Comparison of ENCODE assay signal across 20 cellular contexts in genomic region chr5:2015116-2015848, GRCh38.
DNase-seq lines count a peak whose midpoint lies in the region; ATAC-seq and TF ChIP-seq lines count a peak whose summit lies in the region.
"Had no signal": no experiment of that assay in that cellular context is flagged by ENCODE, and none has a peak within 500 bp of the region (broad histone marks: within the 10 kb centered on the region; RNA-seq: fewer than 3 reads in every experiment).

No MANE protein-coding gene starts in this region.

- H3K36me3 ChIP-seq in endodermal cell (ENCODE audit: control insufficient read depth, insufficient read depth, low read length) (no peaks in the 10 kb centered on the region), ovary (no peaks in the 10 kb centered on the region)
- H3K36me3 ChIP-seq: BLaER1, SJSA1 had no signal

- intact Hi-C loops in ovary (cut with DNase I): no loop called here

- H3K4me1 ChIP-seq in endodermal cell (ENCODE audit: control insufficient read depth, insufficient read depth, low read length) (no peaks in the 10 kb centered on the region), ovary (ENCODE audit: insufficient read depth) (no peaks in the 10 kb centered on the region)
- H3K4me1 ChIP-seq: SJSA1 had no signal

- no peak overlapping the region for H3K27ac Mint-ChIP-seq in activated CD8-positive, alpha-beta memory T cell treated with anti-CD3 and anti-CD28 coated beads, Interleukin-2, amount 10 ng/mL, durations not matched to agents 7 days and 5 days
- no peak overlapping the region for H3K27ac Mint-ChIP-seq in endodermal cell
- H3K27ac Mint-ChIP-seq in progenitor cell of endocrine pancreas: no peak overlapping the region
- H3K27ac Mint-ChIP-seq: CD8-positive, alpha-beta T cell had no signal

- H3K27ac ChIP-seq in endodermal cell (ENCODE audit: low read depth, low read length) (no peak overlapping the region), ovary (no peak overlapping the region)
- H3K27ac ChIP-seq: BLaER1, GM23248, RWPE1, SJSA1 had no signal

- 0 out of 2 replicates have a peak, but pooled peaks have one; percentile 11 for TF ChIP-seq CTCF in LNCAP (IDR thresholded peaks at IDR 0.05)
- TF ChIP-seq CTCF in endodermal cell (conservative IDR thresholded peaks at IDR 0.05): peak; percentile 68
- peak; percentile 45 for TF ChIP-seq CTCF in progenitor cell of endocrine pancreas (IDR thresholded peaks at IDR 0.05; ENCODE audit: unreplicated experiment)
- no peak for TF ChIP-seq CTCF in ovary (IDR thresholded peaks at IDR 0.05)

- H3K36me3 Mint-ChIP-seq in activated CD8-positive, alpha-beta memory T cell treated with anti-CD3 and anti-CD28 coated beads, Interleukin-2, amount 10 ng/mL, durations not matched to agents 7 days and 5 days: no peaks in the 10 kb centered on the region
- no peaks in the 10 kb centered on the region for H3K36me3 Mint-ChIP-seq in endodermal cell (ENCODE audit: low read depth)
- H3K36me3 Mint-ChIP-seq in progenitor cell of endocrine pancreas (ENCODE audit: insufficient read depth): no peaks in the 10 kb centered on the region
- H3K36me3 Mint-ChIP-seq: CD8-positive, alpha-beta T cell had no signal

- H3K9me3 ChIP-seq in endodermal cell (ENCODE audit: control insufficient read depth, low read length) (no peaks in the 10 kb centered on the region), ovary (no peaks in the 10 kb centered on the region)
- H3K9me3 ChIP-seq: BLaER1, SJSA1 had no signal

- 90 to 91% methylated on average over 8 to 13 of the region's 13 CpGs for WGBS in endodermal cell (ENCODE audit: insufficient coverage in 1 of 2, insufficient read length in 1 of 2), 2 experiments
- WGBS in ovary, 3 donors: 75 to 80% (median 77%) methylated on average over 13 of the region's 13 CpGs

- no peak for TF ChIP-seq POLR2A in ovary (IDR thresholded peaks at IDR 0.05)

- H3K4me3 ChIP-seq in endodermal cell (ENCODE audit: low read length) (no peak overlapping the region), ovary (no peak overlapping the region)
- H3K4me3 ChIP-seq: BLaER1, GM23248, SJSA1 had no signal

- ATAC-seq in activated CD8-positive, alpha-beta memory T cell treated with anti-CD3 and anti-CD28 coated beads, Interleukin-2, amount 10 ng/mL, durations not matched to agents 7 days and 5 days: no peak
- ATAC-seq in HG03378 (IDR thresholded peaks at IDR 0.05; ENCODE audit: unreplicated experiment): no peak
- ATAC-seq in GM18520 (IDR thresholded peaks at IDR 0.05; ENCODE audit: unreplicated experiment): no peak
- ATAC-seq: CD8-positive, alpha-beta T cell had no signal

- no peaks in the 10 kb centered on the region for H3K27me3 Mint-ChIP-seq in activated CD8-positive, alpha-beta memory T cell treated with anti-CD3 and anti-CD28 coated beads, Interleukin-2, amount 10 ng/mL, durations not matched to agents 7 days and 5 days
- peaks cover 11% of the 10 kb centered on the region for H3K27me3 Mint-ChIP-seq in endodermal cell (ENCODE audit: insufficient read depth)
- H3K27me3 Mint-ChIP-seq in progenitor cell of endocrine pancreas: peaks cover 55% of the 10 kb centered on the region

- no peak for TF ChIP-seq EP300 in ovary (IDR thresholded peaks at IDR 0.05)

- CTCF ChIA-PET in activated CD8-positive, alpha-beta memory T cell treated with anti-CD3 and anti-CD28 coated beads, Interleukin-2, amount 10 ng/mL, durations not matched to agents 7 days and 5 days (lab: Charles Lee): no interaction called here

- no peak overlapping the region for H3K4me3 Mint-ChIP-seq in activated CD8-positive, alpha-beta memory T cell treated with anti-CD3 and anti-CD28 coated beads, Interleukin-2, amount 10 ng/mL, durations not matched to agents 7 days and 5 days
- H3K4me3 Mint-ChIP-seq in endodermal cell (no peak overlapping the region), progenitor cell of endocrine pancreas (ENCODE audit: low read depth) (no peak overlapping the region)
- H3K4me3 Mint-ChIP-seq: CD8-positive, alpha-beta T cell had no signal

- DNase-seq in activated CD8-positive, alpha-beta memory T cell treated with anti-CD3 and anti-CD28 coated beads, Interleukin-2, amount 10 ng/mL, durations not matched to agents 7 days and 5 days: peak; percentile 33
- no peak for DNase-seq in activated CD8-positive, alpha-beta memory T cell treated with anti-CD3 and anti-CD28 coated beads for 24 hours
- peak; percentile 72 for DNase-seq in endodermal cell
- DNase-seq in progenitor cell of endocrine pancreas (ENCODE audit: low spot score, unreplicated experiment): no peak
- DNase-seq in ovary: no peak
- DNase-seq: 8988T; CD8-positive, alpha-beta T cell; GM23248; MV-4-11; NCI-H1417; NCI-H187 treated with DMSO at 0.1 percent for 48 hours; NCI-H446; NCI-H69; OCI-M1 had no signal

- H3K9ac ChIP-seq in endodermal cell (ENCODE audit: extremely low read depth, low read length, poor library complexity, severe bottlenecking): no peak overlapping the region
- H3K9ac ChIP-seq: BLaER1, GM23248 had no signal

- no peaks in the 10 kb centered on the region for H3K4me1 Mint-ChIP-seq in activated CD8-positive, alpha-beta memory T cell treated with anti-CD3 and anti-CD28 coated beads, Interleukin-2, amount 10 ng/mL, durations not matched to agents 7 days and 5 days
- H3K4me1 Mint-ChIP-seq in endodermal cell: peaks cover 2% of the 10 kb centered on the region
- H3K4me1 Mint-ChIP-seq in progenitor cell of endocrine pancreas (ENCODE audit: low read depth): peaks cover 3% of the 10 kb centered on the region

- H3K27me3 ChIP-seq in endodermal cell (ENCODE audit: control insufficient read depth, insufficient read depth, low read length, poor library complexity, severe bottlenecking) (no peaks in the 10 kb centered on the region), ovary (no peaks in the 10 kb centered on the region)
- H3K27me3 ChIP-seq: BLaER1, SJSA1 had no signal

- no peaks in the 10 kb centered on the region for H3K9me3 Mint-ChIP-seq in activated CD8-positive, alpha-beta memory T cell treated with anti-CD3 and anti-CD28 coated beads, Interleukin-2, amount 10 ng/mL, durations not matched to agents 7 days and 5 days (ENCODE audit: low read depth)
- H3K9me3 Mint-ChIP-seq in endodermal cell: no peaks in the 10 kb centered on the region
- H3K9me3 Mint-ChIP-seq in progenitor cell of endocrine pancreas (ENCODE audit: low read depth): no peaks in the 10 kb centered on the region
- H3K9me3 Mint-ChIP-seq: CD8-positive, alpha-beta T cell had no signal

Comparison
In these comparisons a context has a peak if more than half of its experiments do, and no peak if none do; other contexts are left out.
1. DNase-seq: peak in activated CD8-positive, alpha-beta memory T cell treated with anti-CD3 and anti-CD28 coated beads, Interleukin-2, amount 10 ng/mL, durations not matched to agents 7 days and 5 days (single experiment) and endodermal cell (single experiment); none in activated CD8-positive, alpha-beta memory T cell treated with anti-CD3 and anti-CD28 coated beads for 24 hours (single experiment), progenitor cell of endocrine pancreas (single experiment) and ovary (0 of 5).
2. CTCF ChIP-seq: peak in LNCAP (single experiment), endodermal cell (single experiment) and progenitor cell of endocrine pancreas (single experiment); none in ovary (0 of 3).